Comparison of ENCODE assay signal across 8 cellular contexts in the genomic region with DNA sequence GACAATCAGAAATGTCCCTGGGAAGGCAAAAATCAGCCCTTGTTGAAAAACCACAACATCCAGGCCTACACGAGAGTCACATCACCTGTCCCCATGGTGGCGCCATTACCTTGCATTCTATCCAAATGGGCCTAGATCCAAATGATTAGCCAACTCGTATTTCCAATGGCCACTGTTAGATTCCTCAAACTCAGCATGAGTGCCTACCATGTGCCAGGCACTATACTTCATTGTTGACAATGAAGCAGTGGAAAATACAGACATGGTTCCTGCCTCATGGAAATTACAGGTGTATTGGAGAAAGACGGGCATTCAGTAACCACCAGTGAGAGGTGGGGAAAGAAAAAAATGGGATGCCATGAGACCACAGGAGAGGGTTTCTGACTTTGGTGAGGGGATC.
A peak's percentile ranks its signal among the peaks of the same experiment; 100 is the strongest.
DNase-seq lines count a peak whose midpoint lies in the region; ATAC-seq and TF ChIP-seq lines count a peak whose summit lies in the region.

No MANE protein-coding gene starts in this region.

- H3K4me3 ChIP-seq in GM12864 (ENCODE audit: low read depth, low read length) (no peak overlapping the region), fibroblast of pulmonary artery (replicated peaks; ENCODE audit: low read depth, low read length) (no peak overlapping the region)

- TF ChIP-seq CTCF in GM12864 (IDR thresholded peaks at IDR 0.05; ENCODE audit: low read depth, low read length, missing control alignments) (peak; percentile 69), fibroblast of pulmonary artery (IDR thresholded peaks at IDR 0.05; ENCODE audit: low read length, missing control alignments) (peak; percentile 19)

- no peak for DNase-seq in GM12864 (ENCODE audit: low read depth)
- peak; percentile 72 for DNase-seq in NCI-H1105 (lab: John Stamatoyannopoulos, UW)
- peak; percentile 6 for DNase-seq in T-helper 9 cell
- DNase-seq in fibroblast of pulmonary artery (ENCODE audit: low read depth) = peak; percentile 68
- DNase-seq in stimulated activated CD8-positive, alpha-beta memory T cell treated with anti-CD3 and anti-CD28 coated beads, Interleukin-4, amount 100 ng/mL, for 48 hours = peak; percentile 45
- no peak for DNase-seq in globus pallidus (ENCODE audit: low spot score)

- ATAC-seq in HG03280 (IDR thresholded peaks at IDR 0.05; ENCODE audit: unreplicated experiment) = no peak
- no peak for ATAC-seq in GM19463 (IDR thresholded peaks at IDR 0.05; ENCODE audit: unreplicated experiment)

Comparison
In these comparisons a context has a peak if more than half of its experiments do, and no peak if none do; other contexts are left out.
1. DNase-seq: peak in NCI-H1105 (single experiment), T-helper 9 cell (single experiment), fibroblast of pulmonary artery (single experiment) and stimulated activated CD8-positive, alpha-beta memory T cell treated with anti-CD3 and anti-CD28 coated beads, Interleukin-4, amount 100 ng/mL, for 48 hours (single experiment); none in GM12864 (single experiment) and globus pallidus (single experiment).